In genomic region chr10:60149003-60149402, GRCh38 we compare ENCODE assay signal across 18 cellular contexts.
DNase-seq lines count a peak whose midpoint lies in the region; ATAC-seq, FAIRE-seq and TF ChIP-seq lines count a peak whose summit lies in the region.
"Had no signal": no experiment of that assay in that cellular context is flagged by ENCODE, and none has a peak within 500 bp of the region (broad histone marks: within the 10 kb centered on the region; RNA-seq: fewer than 3 reads in every experiment).

No MANE protein-coding gene starts in this region.

- H3K4me3 ChIP-seq in HCT116 (replicated peaks in 1 of 2; ENCODE audit: low read depth in 1 of 2, low read length in 2 of 2) = no peak overlapping the region
- H3K4me3 ChIP-seq in kidney (ENCODE audit: low read length in 2 of 2) = peak overlapping the region in 1 of 2 donors; percentile 10
- no peak overlapping the region for H3K4me3 ChIP-seq in Karpas-422 (ENCODE audit: low read length)
- H3K4me3 ChIP-seq: cardiac muscle cell, esophagus squamous epithelium, right lobe of liver, SK-N-MC had no signal

- no TSS peak for BruUV-seq in HCT116 (replicated peaks; lab: Mats Ljungman, UMichigan)

- no peaks in the 10 kb centered on the region for H3K36me3 ChIP-seq in HCT116 (ENCODE audit: control insufficient read depth in 1 of 2, insufficient read depth in 2 of 2, low read length in 2 of 2)
- H3K36me3 ChIP-seq in kidney (ENCODE audit: control insufficient read depth in 1 of 2, insufficient read depth in 2 of 2, low read length in 2 of 2) = no peaks in the 10 kb centered on the region
- no peaks in the 10 kb centered on the region for H3K36me3 ChIP-seq in Karpas-422 (ENCODE audit: insufficient read depth, low read length)
- H3K36me3 ChIP-seq: BE2C, cardiac muscle cell, right lobe of liver had no signal

- 0 out of 2 replicates have a peak, but pooled peaks cover 4% of the 10 kb centered on the region for H3K9me2 ChIP-seq in HCT116 (ENCODE audit: insufficient read depth)
- H3K9me2 ChIP-seq in Karpas-422 (replicated peaks; ENCODE audit: insufficient read depth, low read length) = no peaks in the 10 kb centered on the region

- no peak overlapping the region for H3K9ac ChIP-seq in HCT116 (ENCODE audit: low read length)
- H3K9ac ChIP-seq in kidney (ENCODE audit: low read length in 2 of 2) = peak overlapping the region in 1 of 2 donors; percentile 59
- no peak overlapping the region for H3K9ac ChIP-seq in Karpas-422 (ENCODE audit: low read length)

- H3K4me3 Mint-ChIP-seq in T-helper 2 cell treated with Interferon-gamma antibody and Interleukin-4, amounts not matched to agents 5 μg/mL and 100 μg/mL, for 36 hours = no peak overlapping the region
- H3K4me3 Mint-ChIP-seq: activated naive CD8-positive, alpha-beta T cell treated with anti-CD3 and anti-CD28 coated beads, Interleukin-2, amount 50 U/mL, for 24 hours; activated T-helper 17 cell treated with anti-CD3 and anti-CD28 coated beads, Interleukin-2, amount 50 U/mL, for 72 hours; stimulated activated memory B cell treated with anti-CD40 and anti-IgM and Interleukin-4, amounts not matched to agents 10 μg/mL and 1 μg/mL and 100 μg/mL, for 72 hours had no signal

- RAD21 ChIA-PET in HCT116 (lab: Charles Lee; ENCODE audit: low non-redundant PET in 1 of 2, low total read pairs in 2 of 2, uncharacterized antibody in 2 of 2, unreplicated experiment in 2 of 2) = no interaction called here

- no peaks in the 10 kb centered on the region for H3K4me1 Mint-ChIP-seq in T-helper 2 cell treated with Interferon-gamma antibody and Interleukin-4, amounts not matched to agents 5 μg/mL and 100 μg/mL, for 36 hours (ENCODE audit: low read depth)
- H3K4me1 Mint-ChIP-seq: activated naive CD8-positive, alpha-beta T cell treated with anti-CD3 and anti-CD28 coated beads, Interleukin-2, amount 50 U/mL, for 24 hours; activated T-helper 17 cell treated with anti-CD3 and anti-CD28 coated beads, Interleukin-2, amount 50 U/mL, for 72 hours; stimulated activated memory B cell treated with anti-CD40 and anti-IgM and Interleukin-4, amounts not matched to agents 10 μg/mL and 1 μg/mL and 100 μg/mL, for 72 hours had no signal

- no peak for TF ChIP-seq POLR2A in HCT116 (IDR thresholded peaks at IDR 0.05; ENCODE audit: borderline replicate concordance, extremely low read depth, insufficient read depth, insufficient read length)

- H2AFZ ChIP-seq in HCT116 (ENCODE audit: low read depth, low read length, poor library complexity, severe bottlenecking) (no peak overlapping the region), Karpas-422 (ENCODE audit: low read length) (no peak overlapping the region)

- H4K20me1 ChIP-seq in HCT116 (ENCODE audit: insufficient read depth) = no peaks in the 10 kb centered on the region
- no peaks in the 10 kb centered on the region for H4K20me1 ChIP-seq in Karpas-422 (ENCODE audit: insufficient read depth, low read depth, low read length)

- CTCF ChIA-PET in HCT116 (lab: Charles Lee) = no interaction called here

- no peaks in the 10 kb centered on the region for H3K36me3 Mint-ChIP-seq in T-helper 2 cell treated with Interferon-gamma antibody and Interleukin-4, amounts not matched to agents 5 μg/mL and 100 μg/mL, for 36 hours (ENCODE audit: low read depth)
- H3K36me3 Mint-ChIP-seq in activated naive CD4-positive, alpha-beta T cell treated with anti-CD3 and anti-CD28 coated beads, Interleukin-2, amount 50 U/mL, for 72 hours = peaks cover 9 to 20% of the 10 kb centered on the region in 2 donors

- H3K79me2 ChIP-seq in HCT116 (ENCODE audit: insufficient read depth, low read length) = no peaks in the 10 kb centered on the region
- H3K79me2 ChIP-seq in Karpas-422 (ENCODE audit: low read length) = no peaks in the 10 kb centered on the region

- TF ChIP-seq CTCF in HCT116 (IDR thresholded peaks at IDR 0.05 in 2 of 3, conservative IDR thresholded peaks at IDR 0.05 in 1 of 3; ENCODE audit: borderline replicate concordance in 1 of 3, insufficient read depth in 1 of 3, low read depth in 2 of 3, low read length in 2 of 3) (no peak), kidney (IDR thresholded peaks at IDR 0.05; ENCODE audit: borderline replicate concordance, extremely low read depth, insufficient read depth) (no peak)

- DNase-seq in HCT116 (ENCODE audit: low read depth, low spot score) (no peak), amniotic epithelial cell (ENCODE audit: low read depth) (peak; percentile 11), kidney (no peak), Karpas-422 (no peak)
- no peak for DNase-seq in T-helper 2 cell treated with Interferon-gamma antibody and Interleukin-4, amounts not matched to agents 5 μg/mL and 100 μg/mL, for 36 hours (ENCODE audit: low spot score)
- DNase-seq in activated naive CD4-positive, alpha-beta T cell treated with anti-CD3 and anti-CD28 coated beads, Interleukin-2, amount 50 U/mL, for 72 hours (ENCODE audit: low spot score in 2 of 2) = no peak
- DNase-seq: activated CD4-positive, alpha-beta T cell treated with anti-CD3 and anti-CD28 coated beads for 1 hour; activated naive CD8-positive, alpha-beta T cell treated with anti-CD3 and anti-CD28 coated beads, Interleukin-2, amount 50 U/mL, for 24 hours; BE2C; esophagus squamous epithelium; NCI-H1436; NCI-H82; right lobe of liver had no signal

- TF ChIP-seq RAD21 in HCT116 (IDR thresholded peaks at IDR 0.05; ENCODE audit: low read depth) = no peak

- H3K4me2 ChIP-seq in HCT116 (ENCODE audit: low read length) (peak overlapping the region; percentile 51; the same call in 1 of the 2 replicates), Karpas-422 (ENCODE audit: low read depth, low read length, poor library complexity, severe bottlenecking) (no peak overlapping the region)

- POLR2A ChIA-PET in HCT116 (lab: Charles Lee) = no interaction called here

- intact Hi-C loops in HCT116 (cut with micrococcal nuclease) (no loop called here), kidney (cut with DNase I) (no loop called here)

- no peak for FAIRE-seq in kidney (lab: Jason Lieb, UNC)

- no peaks in the 10 kb centered on the region for H3K9me3 Mint-ChIP-seq in T-helper 2 cell treated with Interferon-gamma antibody and Interleukin-4, amounts not matched to agents 5 μg/mL and 100 μg/mL, for 36 hours
- H3K9me3 Mint-ChIP-seq in activated naive CD4-positive, alpha-beta T cell treated with anti-CD3 and anti-CD28 coated beads, Interleukin-2, amount 50 U/mL, for 72 hours = peaks cover 0 to 4% of the 10 kb centered on the region in 2 donors
- H3K9me3 Mint-ChIP-seq: activated naive CD8-positive, alpha-beta T cell treated with anti-CD3 and anti-CD28 coated beads, Interleukin-2, amount 50 U/mL, for 24 hours; activated T-helper 17 cell treated with anti-CD3 and anti-CD28 coated beads, Interleukin-2, amount 50 U/mL, for 72 hours; stimulated activated memory B cell treated with anti-CD40 and anti-IgM and Interleukin-4, amounts not matched to agents 10 μg/mL and 1 μg/mL and 100 μg/mL, for 72 hours had no signal

- H3K9me3 ChIP-seq in HCT116 (ENCODE audit: control insufficient read depth in 1 of 2, insufficient read depth in 1 of 2, low read depth in 1 of 2, low read length in 2 of 2) (no peaks in the 10 kb centered on the region), kidney (ENCODE audit: control insufficient read depth in 1 of 2, low read length in 2 of 2) (no peaks in the 10 kb centered on the region), Karpas-422 (ENCODE audit: low read length) (no peaks in the 10 kb centered on the region)
- H3K9me3 ChIP-seq: BE2C, esophagus squamous epithelium, right lobe of liver had no signal

- ATAC-seq in HCT116 = peak; percentile 25; the same call in 1 of the 2 replicates
- ATAC-seq in activated naive CD4-positive, alpha-beta T cell treated with anti-CD3 and anti-CD28 coated beads, Interleukin-2, amount 50 U/mL, for 72 hours = no peak
- ATAC-seq: activated naive CD8-positive, alpha-beta T cell treated with anti-CD3 and anti-CD28 coated beads, Interleukin-2, amount 50 U/mL, for 24 hours; activated T-helper 17 cell treated with anti-CD3 and anti-CD28 coated beads, Interleukin-2, amount 50 U/mL, for 72 hours; stimulated activated memory B cell treated with anti-CD40 and anti-IgM and Interleukin-4, amounts not matched to agents 10 μg/mL and 1 μg/mL and 100 μg/mL, for 72 hours had no signal

- H3K27me3 ChIP-seq in HCT116 (ENCODE audit: insufficient read depth, low read length) (no peaks in the 10 kb centered on the region), Karpas-422 (ENCODE audit: low read length) (no peaks in the 10 kb centered on the region)
- H3K27me3 ChIP-seq: BE2C, cardiac muscle cell, esophagus squamous epithelium, right lobe of liver had no signal

- H3K27ac ChIP-seq in HCT116 (ENCODE audit: low read depth, low read length) = no peak overlapping the region
- H3K27ac ChIP-seq in kidney (ENCODE audit: low read depth in 2 of 2, low read length in 2 of 2) = peak overlapping the region; percentile 82 to 85
- H3K27ac ChIP-seq in temporal lobe (ENCODE audit: low read depth, low read length) = peak overlapping the region; percentile 0
- no peak overlapping the region for H3K27ac ChIP-seq in Karpas-422 (ENCODE audit: low read length)
- H3K27ac ChIP-seq: cardiac muscle cell, esophagus squamous epithelium, right lobe of liver, SK-N-MC had no signal

- H3K4me1 ChIP-seq in HCT116 (ENCODE audit: control insufficient read depth in 1 of 2, insufficient read depth in 2 of 2, low read length in 2 of 2) (peaks cover 16 to 19% of the 10 kb centered on the region in 2 experiments), kidney (ENCODE audit: control insufficient read depth in 1 of 2, insufficient read depth in 1 of 2, low read depth in 1 of 2, low read length in 2 of 2) (peaks cover 27 to 35% of the 10 kb centered on the region in 2 donors), Karpas-422 (ENCODE audit: low read length) (peaks cover 8% of the 10 kb centered on the region)
- H3K4me1 ChIP-seq: BE2C had no signal

- H3K27me3 Mint-ChIP-seq in T-helper 2 cell treated with Interferon-gamma antibody and Interleukin-4, amounts not matched to agents 5 μg/mL and 100 μg/mL, for 36 hours (ENCODE audit: low read depth) = no peaks in the 10 kb centered on the region
- H3K27me3 Mint-ChIP-seq: activated naive CD8-positive, alpha-beta T cell treated with anti-CD3 and anti-CD28 coated beads, Interleukin-2, amount 50 U/mL, for 24 hours; activated T-helper 17 cell treated with anti-CD3 and anti-CD28 coated beads, Interleukin-2, amount 50 U/mL, for 72 hours; stimulated activated memory B cell treated with anti-CD40 and anti-IgM and Interleukin-4, amounts not matched to agents 10 μg/mL and 1 μg/mL and 100 μg/mL, for 72 hours had no signal

- H3K27ac Mint-ChIP-seq in T-helper 2 cell treated with Interferon-gamma antibody and Interleukin-4, amounts not matched to agents 5 μg/mL and 100 μg/mL, for 36 hours = no peak overlapping the region
- H3K27ac Mint-ChIP-seq in activated naive CD4-positive, alpha-beta T cell treated with anti-CD3 and anti-CD28 coated beads, Interleukin-2, amount 50 U/mL, for 72 hours = no peak overlapping the region
- H3K27ac Mint-ChIP-seq: activated naive CD8-positive, alpha-beta T cell treated with anti-CD3 and anti-CD28 coated beads, Interleukin-2, amount 50 U/mL, for 24 hours; activated T-helper 17 cell treated with anti-CD3 and anti-CD28 coated beads, Interleukin-2, amount 50 U/mL, for 72 hours; stimulated activated memory B cell treated with anti-CD40 and anti-IgM and Interleukin-4, amounts not matched to agents 10 μg/mL and 1 μg/mL and 100 μg/mL, for 72 hours had no signal

Comparison
In these comparisons a context has a peak if more than half of its experiments do, and no peak if none do; other contexts are left out.
1. H3K27ac ChIP-seq: peak in kidney (2 of 2) and temporal lobe (single experiment); none in HCT116 (single experiment) and Karpas-422 (single experiment).